10 cellular contexts compared by ENCODE assay signal in genomic region chr12:96456265-96456974, GRCh38. TPM values are rescaled to one million over a fixed set of nuclear protein-coding genes. Genes with fewer than 3 reads are reported as not detected.
A peak's percentile ranks its signal among the peaks of the same experiment; 100 is the strongest.
DNase-seq lines count a peak whose midpoint lies in the region; ATAC-seq and TF ChIP-seq lines count a peak whose summit lies in the region.
"Had no signal": no experiment of that assay in that cellular context is flagged by ENCODE, and none has a peak within 500 bp of the region (broad histone marks: within the 10 kb centered on the region; RNA-seq: fewer than 3 reads in every experiment).

No MANE protein-coding gene starts in this region.

- H3K27me3 ChIP-seq in dorsolateral prefrontal cortex: no peaks in the 10 kb centered on the region
- H3K27me3 ChIP-seq: neutrophil had no signal

- intact Hi-C loops in dorsolateral prefrontal cortex (cut with DNase I): no loop called here

- TF ChIP-seq CTCF in epithelial cell of esophagus (IDR thresholded peaks at IDR 0.05; ENCODE audit: insufficient read depth, low read depth, low read length, missing control alignments) (no peak), dorsolateral prefrontal cortex (IDR thresholded peaks at IDR 0.05 in 54 of 56, conservative IDR thresholded peaks at IDR 0.05 in 2 of 56; ENCODE audit: low read depth in 1 of 56, partially characterized antibody in 56 of 56) (no peak)

- H3K27ac ChIP-seq in dorsolateral prefrontal cortex: no peak overlapping the region
- H3K27ac ChIP-seq: neutrophil had no signal

- DNase-seq in epithelial cell of esophagus (ENCODE audit: low read depth) (peak; percentile 45), dorsolateral prefrontal cortex (no peak), NK-92 (lab: John Stamatoyannopoulos, UW; ENCODE audit: unreplicated experiment) (no peak), NCI-H446 treated with DMSO at 0.1 percent for 48 hours (lab: John Stamatoyannopoulos, UW) (no peak)
- no peak for DNase-seq in activated naive CD4-positive, alpha-beta T cell treated with Interleukin-2 at 50 U/mL for 16 hours
- DNase-seq: activated T-cell treated with anti-CD3 and anti-CD28 coated beads, Interleukin-2, amount 50 U/mL, for 24 hours had no signal

- peak; percentile 94 for ATAC-seq in GM18858 (IDR thresholded peaks at IDR 0.05; ENCODE audit: unreplicated experiment)
- ATAC-seq in GM21723 (IDR thresholded peaks at IDR 0.05; ENCODE audit: unreplicated experiment): peak; percentile 87
- ATAC-seq in HG03432 (IDR thresholded peaks at IDR 0.05; ENCODE audit: unreplicated experiment): peak; percentile 94

- no peak overlapping the region for H3K4me3 ChIP-seq in epithelial cell of esophagus (ENCODE audit: low read length)
- H3K4me3 ChIP-seq in dorsolateral prefrontal cortex: no peak overlapping the region

RNA-seq across cellular contexts. Expression of gene CFAP54, which starts 33.0 kb away (rescaled TPM):
- 10 to 100 TPM in 9 of 120 experiments, 1 to 10 TPM in 111; 3.2 to 17.7 (median 6.6) TPM for total RNA-seq in dorsolateral prefrontal cortex

RNA-seq across cellular contexts. Expression of gene CDK17, which starts 56.2 kb away (rescaled TPM):
- 100 to 1,000 TPM in 46 of 120 experiments, 10 to 100 TPM in 74; 56.6 to 132 (median 97.6) TPM for total RNA-seq in dorsolateral prefrontal cortex
